11 cellular contexts compared by ENCODE assay signal in genomic region chr11:18229501-18229900, GRCh38. TPM values are rescaled to one million over a fixed set of nuclear protein-coding genes. Genes with fewer than 3 reads are reported as not detected.
DNase-seq lines count a peak whose midpoint lies in the region; ATAC-seq lines count a peak whose summit lies in the region.
"Had no signal": no experiment of that assay in that cellular context is flagged by ENCODE, and none has a peak within 500 bp of the region (broad histone marks: within the 10 kb centered on the region; RNA-seq: fewer than 3 reads in every experiment).

No MANE protein-coding gene starts in this region.

- no peak overlapping the region for H3K4me3 ChIP-seq in naive thymus-derived CD4-positive, alpha-beta T cell (ENCODE audit: low read length)

- H3K4me3 Mint-ChIP-seq in naive thymus-derived CD4-positive, alpha-beta T cell = no peak overlapping the region
- H3K4me3 Mint-ChIP-seq in activated CD4-positive, alpha-beta T cell treated with anti-CD3 and anti-CD28 coated beads, Interleukin-2, amount 10 ng/mL, durations not matched to agents 24 days and 14 days = no peak overlapping the region

- H3K9me3 Mint-ChIP-seq in naive thymus-derived CD4-positive, alpha-beta T cell = peaks cover 0 to 2% (median 0%) of the 10 kb centered on the region in 11 donors
- H3K9me3 Mint-ChIP-seq in activated CD4-positive, alpha-beta T cell treated with anti-CD3 and anti-CD28 coated beads, Interleukin-2, amount 10 ng/mL, durations not matched to agents 24 days and 14 days = no peaks in the 10 kb centered on the region

- no peaks in the 10 kb centered on the region for H3K4me1 ChIP-seq in naive thymus-derived CD4-positive, alpha-beta T cell (ENCODE audit: control insufficient read depth in 2 of 2, insufficient read depth in 2 of 2, low read length in 2 of 2)

- no peaks in the 10 kb centered on the region for H3K36me3 Mint-ChIP-seq in naive thymus-derived CD4-positive, alpha-beta T cell
- H3K36me3 Mint-ChIP-seq in activated CD4-positive, alpha-beta T cell treated with anti-CD3 and anti-CD28 coated beads, Interleukin-2, amount 10 ng/mL, durations not matched to agents 24 days and 14 days (ENCODE audit: low read depth) = no peaks in the 10 kb centered on the region

- H3K27ac ChIP-seq in naive thymus-derived CD4-positive, alpha-beta T cell (ENCODE audit: low read depth, low read length) = no peak overlapping the region

- CTCF ChIA-PET in naive thymus-derived CD4-positive, alpha-beta T cell (lab: Charles Lee) = no interaction called here

- ATAC-seq in GM19025 (IDR thresholded peaks at IDR 0.05; ENCODE audit: low read depth, unreplicated experiment) (peak; percentile 95), HG02588 (IDR thresholded peaks at IDR 0.05; ENCODE audit: unreplicated experiment) (peak; percentile 94), HG03457 (IDR thresholded peaks at IDR 0.05; ENCODE audit: unreplicated experiment) (peak; percentile 87)
- peak; percentile 34 for ATAC-seq in naive thymus-derived CD4-positive, alpha-beta T cell

- no peaks in the 10 kb centered on the region for H3K4me1 Mint-ChIP-seq in naive thymus-derived CD4-positive, alpha-beta T cell
- H3K4me1 Mint-ChIP-seq in activated CD4-positive, alpha-beta T cell treated with anti-CD3 and anti-CD28 coated beads, Interleukin-2, amount 10 ng/mL, durations not matched to agents 24 days and 14 days = no peaks in the 10 kb centered on the region

- H3K27me3 ChIP-seq in naive thymus-derived CD4-positive, alpha-beta T cell (ENCODE audit: control insufficient read depth in 2 of 2, insufficient read depth in 2 of 2, low read length in 2 of 2) = no peaks in the 10 kb centered on the region

- H3K27ac Mint-ChIP-seq in naive thymus-derived CD4-positive, alpha-beta T cell = no peak overlapping the region
- H3K27ac Mint-ChIP-seq in activated CD4-positive, alpha-beta T cell treated with anti-CD3 and anti-CD28 coated beads, Interleukin-2, amount 10 ng/mL, durations not matched to agents 24 days and 14 days = no peak overlapping the region

- intact Hi-C loops in naive thymus-derived CD4-positive, alpha-beta T cell (cut with micrococcal nuclease) = no loop called here
- intact Hi-C loops in activated CD4-positive, alpha-beta T cell treated with anti-CD3 and anti-CD28 coated beads, Interleukin-2, amount 10 ng/mL, durations not matched to agents 24 days and 14 days (cut with micrococcal nuclease) = no loop called here

- H3K27me3 Mint-ChIP-seq in naive thymus-derived CD4-positive, alpha-beta T cell = peaks cover 8 to 20% (median 18%) of the 10 kb centered on the region in 5 donors
- H3K27me3 Mint-ChIP-seq in activated CD4-positive, alpha-beta T cell treated with anti-CD3 and anti-CD28 coated beads, Interleukin-2, amount 10 ng/mL, durations not matched to agents 24 days and 14 days = peaks cover 22% of the 10 kb centered on the region

- POLR2A ChIA-PET in naive thymus-derived CD4-positive, alpha-beta T cell (lab: Charles Lee) = no interaction called here

- no peak for DNase-seq in naive thymus-derived CD4-positive, alpha-beta T cell
- DNase-seq in mucosa of gallbladder (ENCODE audit: low spot score) = no peak
- DNase-seq in DMS53 treated with DMSO at 0.1 percent for 48 hours (lab: John Stamatoyannopoulos, UW; ENCODE audit: unreplicated experiment) = no peak
- DNase-seq in activated CD4-positive, alpha-beta T cell treated with anti-CD3 and anti-CD28 coated beads, Interleukin-2, amount 10 ng/mL, durations not matched to agents 24 days and 14 days = no peak
- DNase-seq: activated CD4-positive, alpha-beta T cell treated with anti-CD3 and anti-CD28 coated beads, Interleukin-2, amount 50 U/mL, for 4 hours; amniotic stem cell; islet precursor cell had no signal

- no peaks in the 10 kb centered on the region for H3K36me3 ChIP-seq in naive thymus-derived CD4-positive, alpha-beta T cell (ENCODE audit: control insufficient read depth in 2 of 3, insufficient read depth in 3 of 3, low read length in 3 of 3)

- no peaks in the 10 kb centered on the region for H3K9me3 ChIP-seq in naive thymus-derived CD4-positive, alpha-beta T cell (ENCODE audit: control insufficient read depth in 2 of 3, low read length in 3 of 3)

RNA-seq across cellular contexts. Expression of gene SAA4, which starts 7.1 kb away (rescaled TPM):
- under 1 TPM in 1 of 5 experiments, not detected in 4; 0.31 TPM for total RNA-seq in naive thymus-derived CD4-positive, alpha-beta T cell
- polyA plus RNA-seq in naive thymus-derived CD4-positive, alpha-beta T cell = not detected
- 0.40 TPM for total RNA-seq in mucosa of gallbladder
- not detected in 2 replicates for total RNA-seq in activated CD4-positive, alpha-beta T cell treated with anti-CD3 and anti-CD28 coated beads, Interleukin-2, amount 10 ng/mL, durations not matched to agents 24 days and 14 days
- total RNA-seq: osteoblast had no signal

RNA-seq across cellular contexts. Expression of gene SAA2, which starts 19.0 kb away (rescaled TPM):
- not detected for total RNA-seq in naive thymus-derived CD4-positive, alpha-beta T cell
- polyA plus RNA-seq in naive thymus-derived CD4-positive, alpha-beta T cell = not detected
- total RNA-seq in mucosa of gallbladder = 20.3 TPM
- not detected in 2 replicates for total RNA-seq in activated CD4-positive, alpha-beta T cell treated with anti-CD3 and anti-CD28 coated beads, Interleukin-2, amount 10 ng/mL, durations not matched to agents 24 days and 14 days

RNA-seq across cellular contexts. Expression of gene SAA1, which starts 36.6 kb away (rescaled TPM):
- not detected for total RNA-seq in naive thymus-derived CD4-positive, alpha-beta T cell
- not detected for polyA plus RNA-seq in naive thymus-derived CD4-positive, alpha-beta T cell
- 19.3 TPM for total RNA-seq in mucosa of gallbladder
- total RNA-seq in activated CD4-positive, alpha-beta T cell treated with anti-CD3 and anti-CD28 coated beads, Interleukin-2, amount 10 ng/mL, durations not matched to agents 24 days and 14 days = not detected in 2 replicates
- total RNA-seq: osteoblast had no signal

RNA-seq across cellular contexts. Expression of gene MRGPRX4, which starts 56.9 kb away (rescaled TPM):
- not detected for total RNA-seq in naive thymus-derived CD4-positive, alpha-beta T cell
- polyA plus RNA-seq in naive thymus-derived CD4-positive, alpha-beta T cell = not detected
- total RNA-seq in mucosa of gallbladder = not detected
- not detected in 2 replicates for total RNA-seq in activated CD4-positive, alpha-beta T cell treated with anti-CD3 and anti-CD28 coated beads, Interleukin-2, amount 10 ng/mL, durations not matched to agents 24 days and 14 days
- total RNA-seq: osteoblast had no signal

Comparison
In these comparisons a context has a peak if more than half of its experiments do, and no peak if none do; other contexts are left out.
1. ATAC-seq: peak in every context shown above with its lines; median percentile 95 in GM19025; 94 in HG02588; 87 in HG03457; 34 in naive thymus-derived CD4-positive, alpha-beta T cell.
2. RNA of gene SAA2, which starts 19.0 kb away (total RNA-seq): 20.3 TPM in mucosa of gallbladder (single experiment); not detected in naive thymus-derived CD4-positive, alpha-beta T cell and not detected in activated CD4-positive, alpha-beta T cell treated with anti-CD3 and anti-CD28 coated beads, Interleukin-2, amount 10 ng/mL, durations not matched to agents 24 days and 14 days; every median in the first group is over 10 times any median in the second.
3. RNA of gene SAA1, which starts 36.6 kb away (total RNA-seq): 19.3 TPM in mucosa of gallbladder (single experiment); not detected in naive thymus-derived CD4-positive, alpha-beta T cell and not detected in activated CD4-positive, alpha-beta T cell treated with anti-CD3 and anti-CD28 coated beads, Interleukin-2, amount 10 ng/mL, durations not matched to agents 24 days and 14 days; every median in the first group is over 10 times any median in the second.